23 cellular contexts compared by ENCODE assay signal in the genomic region with DNA sequence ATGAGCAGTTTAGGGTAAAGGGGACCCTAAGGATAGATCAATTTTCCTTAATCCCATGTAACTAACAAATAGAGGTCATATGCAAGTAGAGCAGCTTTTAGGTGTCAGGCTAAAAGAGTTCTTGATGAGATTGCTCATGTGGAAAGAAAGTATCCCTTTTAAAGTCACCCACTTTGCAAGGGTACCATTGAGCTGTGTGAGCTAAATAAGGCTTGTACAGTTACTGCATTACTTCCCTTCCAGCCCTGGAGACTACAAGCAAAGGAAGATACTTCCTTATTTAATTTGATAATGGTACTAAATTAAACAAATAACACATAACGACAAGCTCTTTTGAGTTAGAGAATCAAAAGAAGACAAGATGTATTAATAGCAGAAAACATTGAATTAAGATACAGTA.
"Had no signal": no experiment of that assay in that cellular context is flagged by ENCODE, and none has a peak within 500 bp of the region (broad histone marks: within the 10 kb centered on the region; RNA-seq: fewer than 3 reads in every experiment).

No MANE protein-coding gene starts in this region.

- ATAC-seq: activated CD8-positive, alpha-beta T cell treated with anti-CD3 and anti-CD28 coated beads, Interleukin-2, amount 10 ng/mL, durations not matched to agents 7 days and 5 days; effector memory CD8-positive, alpha-beta T cell; left lung; natural killer cell; stimulated activated naive CD8-positive, alpha-beta T cell treated with anti-CD3 and anti-CD28 coated beads, Interleukin-15, Interleukin-2, amounts not matched to agents 100 U/mL and 50 U/mL, for 24 hours; upper lobe of right lung had no signal

- H3K4me3 ChIP-seq: breast epithelium, colonic mucosa, esophagus muscularis mucosa, hepatocyte, left lung, prostate gland, upper lobe of right lung had no signal

- H3K27ac ChIP-seq: colonic mucosa, esophagus muscularis mucosa, hepatocyte, left lung, prostate gland, upper lobe of right lung had no signal

- H3K27me3 ChIP-seq: breast epithelium, colonic mucosa, esophagus muscularis mucosa, hepatocyte, left lung, upper lobe of right lung had no signal

- H3K36me3 ChIP-seq: breast epithelium, colonic mucosa, esophagus muscularis mucosa, left lung, prostate gland, upper lobe of right lung had no signal

- H3K4me1 ChIP-seq: colonic mucosa, left lung, prostate gland had no signal

- DNase-seq: activated CD4-positive, alpha-beta T cell treated with anti-CD3 and anti-CD28 coated beads for 1 hour; activated CD4-positive, alpha-beta T cell treated with anti-CD3 and anti-CD28 coated beads, Interleukin-2, amount 50 U/mL, for 1 hour; activated CD8-positive, alpha-beta T cell treated with anti-CD3 and anti-CD28 coated beads, Interleukin-2, amount 10 ng/mL, durations not matched to agents 7 days and 5 days; activated gamma-delta T cell; activated naive CD4-positive, alpha-beta T cell treated with anti-CD3 and anti-CD28 coated beads, Interleukin-2, amount 50 U/mL, for 16 hours; anterior cingulate cortex; colonic mucosa; dorsolateral prefrontal cortex; effector memory CD8-positive, alpha-beta T cell; glutamatergic neuron; immature natural killer cell; left lung; mammary epithelial cell; natural killer cell; stimulated activated CD4-positive, alpha-beta T cell treated with anti-CD3 and anti-CD28 coated beads, Interleukin-12 subunit alpha, Interleukin-12 subunit beta, amount 100 ng/mL, for 4 hours; stimulated activated CD4-positive, alpha-beta T cell treated with anti-CD3 and anti-CD28 coated beads, Interleukin-4, amount 100 ng/mL, for 4 hours; stimulated activated naive CD8-positive, alpha-beta T cell treated with anti-CD3 and anti-CD28 coated beads, Interleukin-15, Interleukin-2, amounts not matched to agents 100 U/mL and 50 U/mL, for 24 hours; upper lobe of right lung had no signal

- H2AFZ ChIP-seq: hepatocyte had no signal

- H3K4me2 ChIP-seq: hepatocyte had no signal

- H3K79me2 ChIP-seq: hepatocyte had no signal

- H3K9me3 ChIP-seq: breast epithelium, colonic mucosa, esophagus muscularis mucosa, left lung, prostate gland, upper lobe of right lung had no signal

- FAIRE-seq: frontal cortex had no signal
